In genomic region chr1:212607206-212607923, GRCh38 we compare ENCODE assay signal across 1 cellular context.
TF ChIP-seq lines count a peak whose summit lies in the region.

No MANE protein-coding gene starts in this region.

TF ChIP-seq in HEK293, 187 proteins besides CTCF, POLR2A, EP300 and RAD21 (continued from another document):
- TF ChIP-seq, protein P1, sequence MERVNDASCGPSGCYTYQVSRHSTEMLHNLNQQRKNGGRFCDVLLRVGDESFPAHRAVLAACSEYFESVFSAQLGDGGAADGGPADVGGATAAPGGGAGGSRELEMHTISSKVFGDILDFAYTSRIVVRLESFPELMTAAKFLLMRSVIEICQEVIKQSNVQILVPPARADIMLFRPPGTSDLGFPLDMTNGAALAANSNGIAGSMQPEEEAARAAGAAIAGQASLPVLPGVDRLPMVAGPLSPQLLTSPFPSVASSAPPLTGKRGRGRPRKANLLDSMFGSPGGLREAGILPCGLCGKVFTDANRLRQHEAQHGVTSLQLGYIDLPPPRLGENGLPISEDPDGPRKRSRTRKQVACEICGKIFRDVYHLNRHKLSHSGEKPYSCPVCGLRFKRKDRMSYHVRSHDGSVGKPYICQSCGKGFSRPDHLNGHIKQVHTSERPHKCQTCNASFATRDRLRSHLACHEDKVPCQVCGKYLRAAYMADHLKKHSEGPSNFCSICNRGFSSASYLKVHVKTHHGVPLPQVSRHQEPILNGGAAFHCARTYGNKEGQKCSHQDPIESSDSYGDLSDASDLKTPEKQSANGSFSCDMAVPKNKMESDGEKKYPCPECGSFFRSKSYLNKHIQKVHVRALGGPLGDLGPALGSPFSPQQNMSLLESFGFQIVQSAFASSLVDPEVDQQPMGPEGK (tag by site-specific recombination; IDR thresholded peaks at IDR 0.05), result no peak
- TF ChIP-seq ZNF148 (tag by site-specific recombination; IDR thresholded peaks at IDR 0.05; ENCODE audit: borderline replicate concordance) (no peak), ZNF398 (tag by site-specific recombination; IDR thresholded peaks at IDR 0.05) (peak; percentile 78; the same call in 1 of the 2 replicates), PRDM10 (tag by site-specific recombination; IDR thresholded peaks at IDR 0.05) (peak; percentile 95)
